In genomic region chr14:54922598-54922997, GRCh38 we compare ENCODE assay signal across 1 cellular context.
TF ChIP-seq lines count a peak whose summit lies in the region.

No MANE protein-coding gene starts in this region.

TF ChIP-seq in HepG2, 621 proteins besides CTCF, POLR2A, EP300 and RAD21:
- TF ChIP-seq THAP9 (CRISPR knock-in tag; IDR thresholded peaks at IDR 0.05; ENCODE audit: borderline replicate concordance), result no peak
- TF ChIP-seq, protein P1, sequence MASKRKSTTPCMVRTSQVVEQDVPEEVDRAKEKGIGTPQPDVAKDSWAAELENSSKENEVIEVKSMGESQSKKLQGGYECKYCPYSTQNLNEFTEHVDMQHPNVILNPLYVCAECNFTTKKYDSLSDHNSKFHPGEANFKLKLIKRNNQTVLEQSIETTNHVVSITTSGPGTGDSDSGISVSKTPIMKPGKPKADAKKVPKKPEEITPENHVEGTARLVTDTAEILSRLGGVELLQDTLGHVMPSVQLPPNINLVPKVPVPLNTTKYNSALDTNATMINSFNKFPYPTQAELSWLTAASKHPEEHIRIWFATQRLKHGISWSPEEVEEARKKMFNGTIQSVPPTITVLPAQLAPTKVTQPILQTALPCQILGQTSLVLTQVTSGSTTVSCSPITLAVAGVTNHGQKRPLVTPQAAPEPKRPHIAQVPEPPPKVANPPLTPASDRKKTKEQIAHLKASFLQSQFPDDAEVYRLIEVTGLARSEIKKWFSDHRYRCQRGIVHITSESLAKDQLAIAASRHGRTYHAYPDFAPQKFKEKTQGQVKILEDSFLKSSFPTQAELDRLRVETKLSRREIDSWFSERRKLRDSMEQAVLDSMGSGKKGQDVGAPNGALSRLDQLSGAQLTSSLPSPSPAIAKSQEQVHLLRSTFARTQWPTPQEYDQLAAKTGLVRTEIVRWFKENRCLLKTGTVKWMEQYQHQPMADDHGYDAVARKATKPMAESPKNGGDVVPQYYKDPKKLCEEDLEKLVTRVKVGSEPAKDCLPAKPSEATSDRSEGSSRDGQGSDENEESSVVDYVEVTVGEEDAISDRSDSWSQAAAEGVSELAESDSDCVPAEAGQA (IDR thresholded peaks at IDR 0.05; ENCODE audit: low read depth), result no peak
- TF ChIP-seq, protein P1 (CRISPR knock-in tag; IDR thresholded peaks at IDR 0.05; ENCODE audit: borderline replicate concordance), result no peak
- TF ChIP-seq, protein P2, sequence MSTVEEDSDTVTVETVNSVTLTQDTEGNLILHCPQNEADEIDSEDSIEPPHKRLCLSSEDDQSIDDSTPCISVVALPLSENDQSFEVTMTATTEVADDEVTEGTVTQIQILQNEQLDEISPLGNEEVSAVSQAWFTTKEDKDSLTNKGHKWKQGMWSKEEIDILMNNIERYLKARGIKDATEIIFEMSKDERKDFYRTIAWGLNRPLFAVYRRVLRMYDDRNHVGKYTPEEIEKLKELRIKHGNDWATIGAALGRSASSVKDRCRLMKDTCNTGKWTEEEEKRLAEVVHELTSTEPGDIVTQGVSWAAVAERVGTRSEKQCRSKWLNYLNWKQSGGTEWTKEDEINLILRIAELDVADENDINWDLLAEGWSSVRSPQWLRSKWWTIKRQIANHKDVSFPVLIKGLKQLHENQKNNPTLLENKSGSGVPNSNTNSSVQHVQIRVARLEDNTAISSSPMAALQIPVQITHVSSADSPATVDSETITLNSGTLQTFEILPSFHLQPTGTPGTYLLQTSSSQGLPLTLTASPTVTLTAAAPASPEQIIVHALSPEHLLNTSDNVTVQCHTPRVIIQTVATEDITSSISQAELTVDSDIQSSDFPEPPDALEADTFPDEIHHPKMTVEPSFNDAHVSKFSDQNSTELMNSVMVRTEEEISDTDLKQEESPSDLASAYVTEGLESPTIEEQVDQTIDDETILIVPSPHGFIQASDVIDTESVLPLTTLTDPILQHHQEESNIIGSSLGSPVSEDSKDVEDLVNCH (CRISPR knock-in tag; IDR thresholded peaks at IDR 0.05), result no peak
- no peak for TF ChIP-seq ZNF710 (CRISPR knock-in tag; IDR thresholded peaks at IDR 0.05; ENCODE audit: borderline replicate concordance)
- TF ChIP-seq ARID2 (CRISPR knock-in tag; IDR thresholded peaks at IDR 0.05; ENCODE audit: borderline replicate concordance), result no peak
- TF ChIP-seq BRF2 (CRISPR knock-in tag; IDR thresholded peaks at IDR 0.05), result no peak
